In genomic region chr6:49849121-49849907, GRCh38 we compare ENCODE assay signal across 2 cellular contexts.
TF ChIP-seq lines count a peak whose summit lies in the region.

No MANE protein-coding gene starts in this region.

TF ChIP-seq in GM23338, 12 proteins besides CTCF, POLR2A, EP300 and RAD21:
- TF ChIP-seq ZNF114 (CRISPR knock-in tag; IDR thresholded peaks at IDR 0.05) (no peak), POLR2AphosphoS5 (IDR thresholded peaks at IDR 0.05; ENCODE audit: low read depth) (no peak), NANOG (IDR thresholded peaks at IDR 0.05; ENCODE audit: borderline replicate concordance) (no peak), ETS1 (IDR thresholded peaks at IDR 0.05) (no peak), CREB1 (CRISPR knock-in tag; IDR thresholded peaks at IDR 0.05; ENCODE audit: low read depth) (no peak), STAT1 (IDR thresholded peaks at IDR 0.05; ENCODE audit: unreplicated experiment) (no peak), EZH2 (IDR thresholded peaks at IDR 0.05; ENCODE audit: low read depth, unreplicated experiment) (no peak), ZNF462 (CRISPR knock-in tag; IDR thresholded peaks at IDR 0.05) (no peak), EZH2phosphoT487 (IDR thresholded peaks at IDR 0.05; ENCODE audit: unreplicated experiment) (no peak), ZNF331 (CRISPR knock-in tag; IDR thresholded peaks at IDR 0.05; ENCODE audit: low read depth) (no peak), JUNB (IDR thresholded peaks at IDR 0.05; ENCODE audit: unreplicated experiment) (no peak), REST (IDR thresholded peaks at IDR 0.05; ENCODE audit: unreplicated experiment) (no peak)

TF ChIP-seq in H1, 55 proteins besides CTCF, POLR2A, EP300 and RAD21:
- TF ChIP-seq BRCA1 (IDR thresholded peaks at IDR 0.05; ENCODE audit: low read depth, low read length), result no peak
- no peak for TF ChIP-seq ATF2 (IDR thresholded peaks at IDR 0.05; ENCODE audit: low read length)
- no peak for TF ChIP-seq TCF12 (IDR thresholded peaks at IDR 0.05; ENCODE audit: low read depth, low read length)
- no peak for TF ChIP-seq TEAD4 (IDR thresholded peaks at IDR 0.05; ENCODE audit: low read depth, low read length)
- no peak for TF ChIP-seq POU5F1 (IDR thresholded peaks at IDR 0.05; ENCODE audit: low read depth, low read length)
- TF ChIP-seq CEBPB (IDR thresholded peaks at IDR 0.05; ENCODE audit: low read depth, low read length), result no peak
- no peak for TF ChIP-seq KDM5A (IDR thresholded peaks at IDR 0.05; ENCODE audit: low read length)
- TF ChIP-seq ATF3 (IDR thresholded peaks at IDR 0.05; ENCODE audit: insufficient read depth, low read depth, low read length), result no peak
- no peak for TF ChIP-seq SRF (IDR thresholded peaks at IDR 0.05; ENCODE audit: low read depth, low read length)
- no peak for TF ChIP-seq JUN (IDR thresholded peaks at IDR 0.05; ENCODE audit: low read depth, low read length)
- TF ChIP-seq RBBP5 (IDR thresholded peaks at IDR 0.05; ENCODE audit: borderline replicate concordance, low read depth, low read length), result no peak
- no peak for TF ChIP-seq POLR2AphosphoS5 (IDR thresholded peaks at IDR 0.05; ENCODE audit: low read depth, low read length)
- no peak for TF ChIP-seq MAFK (IDR thresholded peaks at IDR 0.05; ENCODE audit: low read depth, low read length)
- TF ChIP-seq SP2 (IDR thresholded peaks at IDR 0.05; ENCODE audit: low read length), result no peak
- TF ChIP-seq RXRA (IDR thresholded peaks at IDR 0.05; ENCODE audit: insufficient read depth, low read depth, low read length), result no peak
- TF ChIP-seq NANOG (IDR thresholded peaks at IDR 0.05; ENCODE audit: insufficient read depth, low read depth, low read length, poor library complexity, severe bottlenecking), result no peak
- no peak for TF ChIP-seq SIX5 (IDR thresholded peaks at IDR 0.05; ENCODE audit: low read depth, low read length)
- TF ChIP-seq BACH1 (IDR thresholded peaks at IDR 0.05; ENCODE audit: low read length), result no peak
- TF ChIP-seq CBX5 (IDR thresholded peaks at IDR 0.05; ENCODE audit: low read depth, low read length), result no peak
- TF ChIP-seq CREB1 (IDR thresholded peaks at IDR 0.05), result no peak
